Comparison of ENCODE assay signal across 15 cellular contexts in the genomic region with DNA sequence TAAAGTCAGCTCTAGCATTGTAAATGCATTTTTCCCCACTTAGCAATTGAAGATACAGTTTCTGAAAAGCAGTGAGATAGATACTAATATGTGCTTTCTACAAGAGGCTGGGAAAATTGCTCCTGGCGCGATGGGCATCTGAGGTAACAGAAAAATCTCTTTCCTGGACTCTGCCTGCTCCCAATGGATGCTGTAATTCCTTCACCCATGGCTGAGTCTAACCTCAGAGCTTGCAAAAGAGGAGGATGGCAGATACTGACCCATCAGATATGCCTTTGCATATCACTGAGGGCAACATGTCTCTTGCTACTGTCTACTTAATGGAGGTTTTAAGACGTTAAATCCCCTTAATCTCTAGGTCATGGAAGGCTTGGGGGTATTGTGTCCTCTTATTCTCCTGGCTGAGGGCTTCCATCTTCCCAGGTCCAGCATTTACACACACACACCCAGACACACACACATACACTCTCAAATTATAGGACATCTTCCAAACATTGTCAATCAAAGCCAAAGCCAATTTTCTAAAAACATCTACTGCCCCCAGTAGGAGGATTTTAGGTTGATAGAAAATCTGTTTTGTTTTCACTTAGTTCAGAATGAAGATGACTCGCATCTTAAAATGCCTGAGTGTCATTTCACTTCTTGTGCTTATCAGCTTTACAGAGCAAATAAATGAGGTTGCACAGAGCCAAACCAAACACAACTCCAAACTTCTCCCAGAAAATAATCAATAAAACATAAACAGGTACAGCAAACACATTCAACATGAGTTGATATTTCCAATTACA. TPM values are rescaled to one million over a fixed set of nuclear protein-coding genes. Genes with fewer than 3 reads are reported as not detected.
A peak's percentile ranks its signal among the peaks of the same experiment; 100 is the strongest.
DNase-seq lines count a peak whose midpoint lies in the region; ATAC-seq, FAIRE-seq and TF ChIP-seq lines count a peak whose summit lies in the region.
"Had no signal": no experiment of that assay in that cellular context is flagged by ENCODE, and none has a peak within 500 bp of the region (broad histone marks: within the 10 kb centered on the region; RNA-seq: fewer than 3 reads in every experiment).

No MANE protein-coding gene starts in this region.

- no peak overlapping the region for H3K4me3 Mint-ChIP-seq in astrocyte (ENCODE audit: unreplicated experiment)
- H3K4me3 Mint-ChIP-seq: CD4-positive, alpha-beta T cell had no signal

- no peak for FAIRE-seq in astrocyte (lab: Jason Lieb, UNC)
- FAIRE-seq in H54 (lab: Jason Lieb, UNC), result no peak
- FAIRE-seq in small intestine (lab: Jason Lieb, UNC), result no peak
- FAIRE-seq: keratinocyte had no signal

- DNase-seq in EH (ENCODE audit: low read depth), result peak; percentile 49
- peak; percentile 83 for DNase-seq in LNCaP clone FGC (ENCODE audit: low read depth)
- DNase-seq in astrocyte (ENCODE audit: low read depth), result no peak
- DNase-seq in GF-D8 (lab: John Stamatoyannopoulos, UW), result no peak
- no peak for DNase-seq in H54 (ENCODE audit: insufficient read length, low spot score)
- no peak for DNase-seq in small intestine
- DNase-seq: caudate nucleus; CD4-positive, alpha-beta T cell; occipital lobe had no signal

- no peak for TF ChIP-seq POLR2A in H54 (IDR thresholded peaks at IDR 0.05; ENCODE audit: low read depth, low read length)

- H3K9me3 ChIP-seq in astrocyte (ENCODE audit: insufficient read depth, low read depth, low read length) (no peaks in the 10 kb centered on the region), mucosa of stomach (ENCODE audit: control insufficient read depth, low read length) (no peaks in the 10 kb centered on the region), small intestine (ENCODE audit: control insufficient read depth, low read depth) (no peaks in the 10 kb centered on the region)

- H4K20me1 ChIP-seq in astrocyte (ENCODE audit: insufficient read depth, low read length), result no peaks in the 10 kb centered on the region

- H3K9me3 Mint-ChIP-seq in astrocyte (ENCODE audit: unreplicated experiment), result no peaks in the 10 kb centered on the region
- H3K9me3 Mint-ChIP-seq: CD4-positive, alpha-beta T cell had no signal

- H3K4me2 ChIP-seq in astrocyte (ENCODE audit: low read length), result no peak overlapping the region

- peak; percentile 30; the same call in 1 of the 2 replicates for TF ChIP-seq CTCF in LNCaP clone FGC (IDR thresholded peaks at IDR 0.05; ENCODE audit: control insufficient read depth, extremely low read depth, insufficient read depth)
- no peak for TF ChIP-seq CTCF in astrocyte (IDR thresholded peaks at IDR 0.05; ENCODE audit: insufficient read depth, low read depth, low read length)

- no peak for ATAC-seq in GM19351 (IDR thresholded peaks at IDR 0.05; ENCODE audit: unreplicated experiment)

- no peaks in the 10 kb centered on the region for H3K36me3 Mint-ChIP-seq in astrocyte (ENCODE audit: low read depth, unreplicated experiment)

- H3K27ac Mint-ChIP-seq in astrocyte (ENCODE audit: unreplicated experiment), result peak overlapping the region; percentile 29
- H3K27ac Mint-ChIP-seq: CD4-positive, alpha-beta T cell had no signal

- H3K36me3 ChIP-seq in astrocyte (ENCODE audit: insufficient read depth, low read length), result no peaks in the 10 kb centered on the region
- H3K36me3 ChIP-seq in mucosa of stomach (ENCODE audit: control insufficient read depth, insufficient read depth, low read length), result no peaks in the 10 kb centered on the region
- H3K36me3 ChIP-seq in small intestine (ENCODE audit: control insufficient read depth in 2 of 2, insufficient read depth in 2 of 2, low read length in 2 of 2), result no peaks in the 10 kb centered on the region

- peaks cover 7% of the 10 kb centered on the region for H3K4me1 Mint-ChIP-seq in astrocyte (ENCODE audit: low read depth, unreplicated experiment)

- H3K4me3 ChIP-seq in LNCaP clone FGC (ENCODE audit: low read depth, low read length), result peak overlapping the region; percentile 28
- H3K4me3 ChIP-seq in astrocyte (ENCODE audit: insufficient read depth, low read depth, low read length), result no peak overlapping the region
- peak overlapping the region; percentile 31 for H3K4me3 ChIP-seq in mucosa of stomach (ENCODE audit: low read length)
- H3K4me3 ChIP-seq in small intestine (ENCODE audit: low read depth in 1 of 2, low read length in 2 of 2), result no peak overlapping the region

- H3K4me1 ChIP-seq in astrocyte (ENCODE audit: insufficient read depth, low read length) (no peaks in the 10 kb centered on the region), mucosa of stomach (ENCODE audit: control insufficient read depth, insufficient read depth, low read length) (peaks cover 34% of the 10 kb centered on the region), small intestine (ENCODE audit: control insufficient read depth in 2 of 2, insufficient read depth in 1 of 2, low read depth in 1 of 2, low read length in 1 of 2) (no peaks in the 10 kb centered on the region)

- WGBS in small intestine, 3 donors, result 55 to 72% (median 58%) methylated on average over 4 of the region's 4 CpGs

- H2AFZ ChIP-seq in astrocyte (ENCODE audit: low read depth, low read length), result no peak overlapping the region

- H3K27me3 ChIP-seq in astrocyte (ENCODE audit: insufficient read depth, low read length) (peaks cover 7% of the 10 kb centered on the region), mucosa of stomach (ENCODE audit: control insufficient read depth, insufficient read depth, low read length) (no peaks in the 10 kb centered on the region), small intestine (ENCODE audit: control insufficient read depth in 2 of 2, insufficient read depth in 2 of 2, low read length in 2 of 2) (no peaks in the 10 kb centered on the region)

- H3K27ac ChIP-seq in astrocyte (ENCODE audit: low read depth, low read length), result no peak overlapping the region
- H3K27ac ChIP-seq in small intestine (ENCODE audit: low read depth in 1 of 2, low read length in 1 of 2), result no peak overlapping the region

- no peaks in the 10 kb centered on the region for H3K79me2 ChIP-seq in astrocyte (ENCODE audit: insufficient read depth, low read length)

- H3K9ac ChIP-seq in astrocyte (ENCODE audit: low read length) (no peak overlapping the region), mucosa of stomach (ENCODE audit: low read length) (no peak overlapping the region)

- H3K27me3 Mint-ChIP-seq in astrocyte (ENCODE audit: low read depth, unreplicated experiment), result peaks cover 6% of the 10 kb centered on the region
- H3K27me3 Mint-ChIP-seq: CD4-positive, alpha-beta T cell had no signal

RNA-seq across cellular contexts. Expression of gene TRPM1, which starts 2.4 kb away (rescaled TPM):
- total RNA-seq in astrocyte, result not detected in 2 replicates
- under 1 TPM in 1 of 3 donors, not detected in 2; under 0.01 TPM for polyA plus RNA-seq in small intestine
- total RNA-seq: CD4-positive, alpha-beta T cell; fibroblast of lung; HT1080; occipital lobe; temporal lobe had no signal
- polyA plus RNA-seq: fibroblast of lung had no signal

Comparison
In these comparisons a context has a peak if more than half of its experiments do, and no peak if none do; other contexts are left out.
1. DNase-seq: peak in EH (single experiment) and LNCaP clone FGC (single experiment); none in astrocyte (single experiment), GF-D8 (single experiment), H54 (single experiment) and small intestine (single experiment).
2. H3K4me3 ChIP-seq: peak in LNCaP clone FGC (single experiment) and mucosa of stomach (single experiment); none in astrocyte (single experiment) and small intestine (0 of 2).